Comparison of ENCODE assay signal across 12 cellular contexts in genomic region chr20:34675561-34675960, GRCh38. TPM values are rescaled to one million over a fixed set of nuclear protein-coding genes. Genes with fewer than 3 reads are reported as not detected.
DNase-seq lines count a peak whose midpoint lies in the region; ATAC-seq and TF ChIP-seq lines count a peak whose summit lies in the region.
"Had no signal": no experiment of that assay in that cellular context is flagged by ENCODE, and none has a peak within 500 bp of the region (broad histone marks: within the 10 kb centered on the region; RNA-seq: fewer than 3 reads in every experiment).

No MANE protein-coding gene starts in this region.

- POLR2A ChIA-PET in A673 (lab: Charles Lee; ENCODE audit: low non-redundant PET) = no interaction called here

- H3K4me3 ChIP-seq in A673 (ENCODE audit: low read depth, low read length, poor library complexity, severe bottlenecking) (peak overlapping the region; percentile 69), GM23248 (peak overlapping the region; percentile 89), iPS-18a (ENCODE audit: low read length) (peak overlapping the region; percentile 96), left lung (no peak overlapping the region)

- H3K27ac ChIP-seq in A673 (ENCODE audit: low read depth, low read length, poor library complexity, severe bottlenecking) = no peak overlapping the region
- no peak overlapping the region for H3K27ac ChIP-seq in GM23248
- no peak overlapping the region for H3K27ac ChIP-seq in iPS-18a (ENCODE audit: low read length)
- peak overlapping the region in 1 of 2 donors; percentile 84 for H3K27ac ChIP-seq in left lung

- H3F3A ChIP-seq in GM23248 (ENCODE audit: insufficient read depth) = peaks cover 4% of the 10 kb centered on the region; the same call in 1 of the 2 replicates

- in situ Hi-C loops in GM23248 (cut with MboI) = no loop called here

- H3K4me1 ChIP-seq in A673 (ENCODE audit: insufficient read depth, low read length, poor library complexity, severe bottlenecking) = peaks cover 14% of the 10 kb centered on the region
- 0 out of 2 replicates have a peak, but pooled peaks cover 6% of the 10 kb centered on the region for H3K4me1 ChIP-seq in GM23248 (ENCODE audit: insufficient read depth)
- no peaks in the 10 kb centered on the region for H3K4me1 ChIP-seq in iPS-18a (ENCODE audit: control insufficient read depth, low read depth, low read length)
- H3K4me1 ChIP-seq in left lung = peaks cover 0 to 30% of the 10 kb centered on the region in 2 donors

- H3K36me3 Mint-ChIP-seq in T-helper 17 cell (ENCODE audit: low read depth) = no peaks in the 10 kb centered on the region

- H4K20me1 ChIP-seq in GM23248 (ENCODE audit: insufficient read depth) = no peaks in the 10 kb centered on the region

- WGBS in GM23248 (ENCODE audit: low coverage in 1 of 2, low lambda C conversion rate in 2 of 2, missing lambda C conversion rate in 2 of 2), 2 experiments = 31 to 40% methylated on average over 3 of the region's 3 CpGs

- no TSS peak for BruUV-seq in A673 (replicated peaks; lab: Mats Ljungman, UMichigan)

- H3K79me2 ChIP-seq in GM23248 (ENCODE audit: insufficient read depth) = peaks cover 43% of the 10 kb centered on the region

- H3K9ac ChIP-seq in GM23248 (peak overlapping the region; percentile 77; the same call in 1 of the 2 replicates), iPS-18a (ENCODE audit: low read length) (no peak overlapping the region)

- no peaks in the 10 kb centered on the region for H3K36me3 ChIP-seq in A673 (ENCODE audit: insufficient read depth, low read length, poor library complexity, severe bottlenecking)
- no peaks in the 10 kb centered on the region for H3K36me3 ChIP-seq in GM23248 (ENCODE audit: low read depth)
- H3K36me3 ChIP-seq in iPS-18a (ENCODE audit: control insufficient read depth, low read depth, low read length) = no peaks in the 10 kb centered on the region
- H3K36me3 ChIP-seq in left lung = no peaks in the 10 kb centered on the region
- H3K36me3 ChIP-seq: tibial artery had no signal

- H2AFZ ChIP-seq in GM23248 = 0 out of 2 replicates have a peak overlapping the region, but pooled peaks have one; percentile 87

- peak overlapping the region; percentile 98 for H3K4me3 Mint-ChIP-seq in T-helper 17 cell

- intact Hi-C loops in A673 (cut with micrococcal nuclease; ENCODE audit: unreplicated experiment) (no loop called here), left lung (cut with DNase I) (no loop called here)

- no peaks in the 10 kb centered on the region for H3K9me2 ChIP-seq in GM23248 (ENCODE audit: insufficient read depth)

- H3K9me3 ChIP-seq in A673 (ENCODE audit: low read depth, low read length, poor library complexity, severe bottlenecking) (no peaks in the 10 kb centered on the region), GM23248 (ENCODE audit: low read depth) (no peaks in the 10 kb centered on the region), T-helper 17 cell (ENCODE audit: control insufficient read depth, low read length, poor library complexity, severe bottlenecking) (no peaks in the 10 kb centered on the region), iPS-18a (ENCODE audit: control insufficient read depth, low read depth, low read length) (no peaks in the 10 kb centered on the region), left lung (no peaks in the 10 kb centered on the region)
- H3K9me3 ChIP-seq: tibial artery had no signal

- ATAC-seq in T-helper 17 cell = no peak
- no peak for ATAC-seq in left lung
- no peak for ATAC-seq in GM21515 (IDR thresholded peaks at IDR 0.05; ENCODE audit: unreplicated experiment)

- CTCF ChIA-PET in A673 (lab: Charles Lee) = no interaction called here

- no peaks in the 10 kb centered on the region for H3K27me3 ChIP-seq in A673 (replicated peaks; ENCODE audit: insufficient read depth, low read depth, low read length, poor library complexity)
- H3K27me3 ChIP-seq in GM23248 (replicated peaks; ENCODE audit: insufficient read depth) = no peaks in the 10 kb centered on the region
- H3K27me3 ChIP-seq in iPS-18a (ENCODE audit: control insufficient read depth, insufficient read depth, low read length) = no peaks in the 10 kb centered on the region
- no peaks in the 10 kb centered on the region for H3K27me3 ChIP-seq in left lung
- H3K27me3 ChIP-seq: tibial artery had no signal

- peak overlapping the region; percentile 84 for H3K27ac Mint-ChIP-seq in T-helper 17 cell

- TF ChIP-seq CTCF in A673 (conservative IDR thresholded peaks at IDR 0.05; ENCODE audit: low read depth, low read length) (no peak), left lung (IDR thresholded peaks at IDR 0.05) (no peak)

- no peak for DNase-seq in A673 (ENCODE audit: low spot score)
- no peak for DNase-seq in GM23248
- DNase-seq in T-helper 17 cell = no peak
- DNase-seq in left lung = no peak
- no peak for DNase-seq in NCI-H524 treated with DMSO at 0.1 percent for 48 hours (lab: John Stamatoyannopoulos, UW)
- DNase-seq in islet precursor cell = no peak
- DNase-seq: cerebellar nuclear complex; NCI-H1694; stimulated activated CD4-positive, alpha-beta T cell treated with anti-CD3 and anti-CD28 coated beads, Interleukin-4, amount 100 ng/mL, for 1 hour; tibial artery had no signal

- H3K4me1 Mint-ChIP-seq in T-helper 17 cell = peaks cover 20% of the 10 kb centered on the region

- H3K27me3 Mint-ChIP-seq in T-helper 17 cell = no peaks in the 10 kb centered on the region

- peak overlapping the region; percentile 92 for H3K4me2 ChIP-seq in GM23248 (ENCODE audit: unreplicated experiment)

RNA-seq across cellular contexts. Expression of gene PIGU, which starts 1.3 kb away (rescaled TPM):
- total RNA-seq in A673 (2021) = 31.4 and 32.2 TPM in 2 replicates
- total RNA-seq in GM23248 (2014; rRNA removed; shearing (Covaris generic)) = 12.5 and 21.6 TPM in 2 replicates
- 19.7 and 21.2 TPM in 2 replicates for polyA plus RNA-seq in GM23248 (2016; fragmentation: Nextera tagmentation; extraction: Ambion mirVana)
- 10 to 100 TPM in 1 of 2 donors, 1 to 10 TPM in 1; 8.4 to 10.2 TPM for total RNA-seq in T-helper 17 cell
- 10 to 100 TPM; 17.0 to 18.9 TPM for total RNA-seq in left lung

RNA-seq across cellular contexts. Expression of gene TP53INP2, which starts 28.6 kb away (rescaled TPM):
- 7.2 and 8.4 TPM in 2 replicates for total RNA-seq in A673 (2021)
- 2.4 and 3.9 TPM in 2 replicates for total RNA-seq in GM23248 (2014; rRNA removed; shearing (Covaris generic))
- 4.4 and 4.9 TPM in 2 replicates for polyA plus RNA-seq in GM23248 (2016; fragmentation: Nextera tagmentation; extraction: Ambion mirVana)
- total RNA-seq in T-helper 17 cell = 10 to 100 TPM; 62.0 to 62.4 TPM
- 10 to 100 TPM; 13.2 to 41.5 TPM for total RNA-seq in left lung

Comparison
In these comparisons a context has a peak if more than half of its experiments do, and no peak if none do; other contexts are left out.
1. H3K4me3 ChIP-seq: peak in A673 (single experiment), GM23248 (single experiment) and iPS-18a (single experiment); none in left lung (0 of 2).